ENCODE assay signal across 23 cellular contexts in the genomic region with DNA sequence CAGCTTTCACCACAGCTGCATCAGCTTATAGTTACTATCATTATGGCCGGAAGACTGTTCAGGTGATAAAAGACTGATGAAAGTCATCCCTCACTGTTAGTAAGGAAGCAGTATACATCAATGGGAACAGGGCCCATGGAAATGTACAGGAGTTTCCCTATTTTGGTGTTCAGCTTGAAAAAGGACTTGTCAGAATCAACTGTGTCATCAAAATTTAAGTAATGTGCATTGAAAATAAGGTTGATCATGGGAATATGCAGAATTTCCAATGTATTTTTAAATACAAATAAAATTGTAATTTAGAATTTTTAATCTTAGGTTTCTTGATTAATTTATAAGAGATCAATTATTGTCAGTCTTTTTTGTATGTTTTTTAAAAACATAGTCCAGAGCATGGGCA. TPM values are rescaled to one million over a fixed set of nuclear protein-coding genes. Genes with fewer than 3 reads are reported as not detected.
"Had no signal": no experiment of that assay in that cellular context is flagged by ENCODE, and none has a peak within 500 bp of the region (broad histone marks: within the 10 kb centered on the region; RNA-seq: fewer than 3 reads in every experiment).

No MANE protein-coding gene starts in this region.

- H3K9ac ChIP-seq: KMS-11, SK-N-SH had no signal

- ATAC-seq: Panc1, PC-3 had no signal

- H3K9me3 ChIP-seq: SK-N-SH had no signal

- H3K4me2 ChIP-seq: KMS-11, SK-N-SH had no signal

- DNase-seq: Kasumi-1, MM.1S, NCI-H1092 treated with DMSO at 0.1 percent for 48 hours, NCI-H1436, NCI-H187, NCI-H2029, NCI-H2081 treated with DMSO at 0.1 percent for 48 hours, NCI-H2171, NCI-H226, NCI-H446, NCI-H510A, NCI-H524 treated with DMSO at 0.1 percent for 48 hours, NCI-H69, NCI-H774, PC-3, SHP77, SK-N-SH, SW 1271 had no signal

- H3K27ac ChIP-seq: KMS-11, RWPE1 had no signal

RNA-seq across cellular contexts. Expression of gene LRRN4, which starts 16.8 kb away (rescaled TPM):
- total RNA-seq: HT1080, SK-MEL-5 had no signal
